Comparison of ENCODE assay signal across 8 cellular contexts in the genomic region with DNA sequence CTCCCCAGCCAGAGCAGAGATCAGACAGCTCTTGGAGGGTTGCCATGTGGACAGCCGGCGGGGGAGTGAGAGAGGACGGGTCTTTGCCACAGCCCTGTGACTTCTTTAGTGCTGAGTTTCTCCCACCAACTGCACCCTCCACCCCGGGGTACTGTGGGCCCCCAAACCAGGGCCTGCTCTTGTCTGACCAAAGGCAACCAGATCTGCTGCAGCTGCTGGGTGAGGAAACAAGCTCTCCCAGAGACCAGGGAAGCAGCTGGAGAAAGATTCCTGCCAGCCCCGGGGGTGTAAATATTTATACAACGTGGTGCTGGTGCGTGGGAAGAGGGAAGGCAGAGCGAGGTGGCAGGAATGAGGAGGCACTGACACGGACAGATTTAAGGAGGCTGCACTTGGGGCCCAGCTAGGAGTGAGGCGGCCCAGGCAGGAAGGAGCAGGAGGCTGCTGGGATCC. TPM values are rescaled to one million over a fixed set of nuclear protein-coding genes. Genes with fewer than 3 reads are reported as not detected.
A peak's percentile ranks its signal among the peaks of the same experiment; 100 is the strongest.
DNase-seq lines count a peak whose midpoint lies in the region; ATAC-seq, FAIRE-seq and TF ChIP-seq lines count a peak whose summit lies in the region.

No MANE protein-coding gene starts in this region.

- peak overlapping the region; percentile 5 to 36 for H3K9ac ChIP-seq in mucosa of rectum (ENCODE audit: low read depth in 1 of 2, low read length in 2 of 2)

- H3K4me3 ChIP-seq in dorsolateral prefrontal cortex (no peak overlapping the region), mucosa of rectum (ENCODE audit: low read length in 2 of 2) (no peak overlapping the region)

- no peak for FAIRE-seq in frontal cortex (lab: Jason Lieb, UNC)

- H3K36me3 ChIP-seq in mucosa of rectum (ENCODE audit: control insufficient read depth in 2 of 2, insufficient read depth in 2 of 2, low read length in 2 of 2), result no peaks in the 10 kb centered on the region

- H3K4me1 ChIP-seq in mucosa of rectum (ENCODE audit: control insufficient read depth in 2 of 2, insufficient read depth in 2 of 2, low read length in 2 of 2), result peaks cover 15 to 23% of the 10 kb centered on the region in 2 donors

- H3K27me3 Mint-ChIP-seq in WTC11 (ENCODE audit: low read depth), result no peaks in the 10 kb centered on the region

- H3K4me3 Mint-ChIP-seq in WTC11, result no peak overlapping the region

- CTCF ChIA-PET in WTC11 (lab: Charles Lee), result interaction anchor here (0.9 to 1.2 kb wide), 2 partner anchors 10 to 18 kb away, joined by 3 to 4 read pairs; no protein-coding TSS in a partner anchor

- H3K4me1 Mint-ChIP-seq in WTC11, result peaks cover 25% of the 10 kb centered on the region

- peaks cover 21% of the 10 kb centered on the region for H3K36me3 Mint-ChIP-seq in WTC11

- peaks cover 24% of the 10 kb centered on the region for H3K9me3 Mint-ChIP-seq in WTC11

- H3K27ac ChIP-seq in dorsolateral prefrontal cortex (peak overlapping the region in 39 of 59 donors; percentile 7 to 82 (median 47)), mucosa of rectum (ENCODE audit: low read depth in 2 of 2, low read length in 2 of 2) (peak overlapping the region; percentile 75 to 83)

- peaks cover 0 to 4% (median 0%) of the 10 kb centered on the region in 45 donors for H3K27me3 ChIP-seq in dorsolateral prefrontal cortex
- H3K27me3 ChIP-seq in mucosa of rectum (ENCODE audit: control insufficient read depth in 2 of 2, insufficient read depth in 2 of 2, low read length in 2 of 2), result no peaks in the 10 kb centered on the region

- no peaks in the 10 kb centered on the region for H3K9me3 ChIP-seq in mucosa of rectum (ENCODE audit: control insufficient read depth in 2 of 2, low read length in 2 of 2)

- POLR2A ChIA-PET in WTC11 (lab: Charles Lee), result interaction anchor here (1.6 kb wide), 1 partner anchor 14 kb away, joined by 7 read pairs; the partner anchor contains the start of gene ZFP36L1

- ATAC-seq in WTC11 (no peak), GM21723 (IDR thresholded peaks at IDR 0.05; ENCODE audit: unreplicated experiment) (no peak), GM18517 (IDR thresholded peaks at IDR 0.05; ENCODE audit: unreplicated experiment) (no peak)

- no peak overlapping the region for H3K27ac Mint-ChIP-seq in WTC11

- TF ChIP-seq CTCF in dorsolateral prefrontal cortex (IDR thresholded peaks at IDR 0.05 in 54 of 56, conservative IDR thresholded peaks at IDR 0.05 in 2 of 56; ENCODE audit: low read depth in 1 of 56, partially characterized antibody in 56 of 56) (no peak), WTC11 (IDR thresholded peaks at IDR 0.05) (no peak)

- DNase-seq in ELR (ENCODE audit: low read depth) (peak; percentile 56), NCI-H524 (lab: John Stamatoyannopoulos, UW) (peak; percentile 52 to 71), dorsolateral prefrontal cortex (peak in 1 of 10 donors; percentile 20), frontal cortex (ENCODE audit: low spot score in 2 of 2) (no peak), WTC11 (ENCODE audit: low spot score) (no peak)

- intact Hi-C loops in dorsolateral prefrontal cortex (cut with DNase I), result no loop called here

TF ChIP-seq in WTC11, 78 proteins besides CTCF, POLR2A, EP300 and RAD21:
- TF ChIP-seq CBFB (CRISPR knock-in tag; IDR thresholded peaks at IDR 0.05; ENCODE audit: low read depth) (no peak), FOXP4 (CRISPR knock-in tag; IDR thresholded peaks at IDR 0.05) (no peak), E2F5 (CRISPR knock-in tag; IDR thresholded peaks at IDR 0.05) (no peak), ESRRA (CRISPR knock-in tag; IDR thresholded peaks at IDR 0.05; ENCODE audit: borderline replicate concordance) (no peak)
- TF ChIP-seq, protein P1, sequence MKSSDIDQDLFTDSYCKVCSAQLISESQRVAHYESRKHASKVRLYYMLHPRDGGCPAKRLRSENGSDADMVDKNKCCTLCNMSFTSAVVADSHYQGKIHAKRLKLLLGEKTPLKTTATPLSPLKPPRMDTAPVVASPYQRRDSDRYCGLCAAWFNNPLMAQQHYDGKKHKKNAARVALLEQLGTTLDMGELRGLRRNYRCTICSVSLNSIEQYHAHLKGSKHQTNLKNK (CRISPR knock-in tag; IDR thresholded peaks at IDR 0.05), result no peak

RNA-seq across cellular contexts. Expression of gene ZFP36L1, which starts 14.3 kb away (rescaled TPM):
- total RNA-seq in dorsolateral prefrontal cortex, result 100 to 1,000 TPM in 78 of 120 experiments, 10 to 100 TPM in 42; 50.7 to 283 (median 111) TPM
- total RNA-seq in frontal cortex, result 4.1 TPM
- 132 to 150 TPM (median 148 TPM) in 3 replicates for total RNA-seq in WTC11 (2021)

Comparison
In these comparisons a context has a peak if more than half of its experiments do, and no peak if none do; other contexts are left out.
1. DNase-seq: peak in ELR (single experiment) and NCI-H524 (2 of 2); none in frontal cortex (0 of 2) and WTC11 (single experiment).
2. RNA of gene ZFP36L1, which starts 14.3 kb away (total RNA-seq): 132 to 150 TPM in WTC11 and 50.7 to 283 TPM in dorsolateral prefrontal cortex; 4.1 TPM in frontal cortex (single experiment); every median in the first group is over 10 times any median in the second.